ENCODE assay signal across 17 cellular contexts in the genomic region with DNA sequence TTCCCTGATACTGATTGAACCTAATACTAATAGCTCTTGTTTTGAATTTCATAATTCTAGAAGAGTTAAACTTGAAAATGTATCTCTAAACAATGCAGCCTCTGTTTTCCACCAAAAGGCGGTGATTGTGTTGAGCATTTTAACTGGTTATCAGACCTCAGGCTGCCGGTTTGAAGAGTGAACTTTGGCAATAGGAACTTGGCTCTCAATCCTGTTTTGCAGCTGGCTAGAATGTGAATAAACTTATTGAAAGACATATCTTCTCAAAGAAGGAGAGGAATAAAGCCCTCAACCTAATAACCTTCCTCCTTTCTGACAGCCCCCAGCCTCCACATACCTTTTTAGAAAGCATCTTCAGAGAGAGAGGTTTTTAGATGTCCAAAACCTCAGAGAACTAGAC.
DNase-seq lines count a peak whose midpoint lies in the region; ATAC-seq and TF ChIP-seq lines count a peak whose summit lies in the region.
"Had no signal": no experiment of that assay in that cellular context is flagged by ENCODE, and none has a peak within 500 bp of the region (broad histone marks: within the 10 kb centered on the region; RNA-seq: fewer than 3 reads in every experiment).

No MANE protein-coding gene starts in this region.

- no peaks in the 10 kb centered on the region for H3K9me2 ChIP-seq in hepatocyte (replicated peaks; ENCODE audit: insufficient read depth)

- H3K9me3 Mint-ChIP-seq in HFFc6 (no peaks in the 10 kb centered on the region), natural killer cell (no peaks in the 10 kb centered on the region)
- H3K9me3 Mint-ChIP-seq: activated naive CD4-positive, alpha-beta T cell treated with anti-CD3 and anti-CD28 coated beads, Interleukin-2, amount 50 U/mL, for 24 hours; natural killer cell treated with Interleukin-12 subunit alpha and Interleukin-12 subunit beta and Interleukin-15 and Interleukin-18, amount 100 ng/mL, for 72 hours had no signal

- H4K20me1 ChIP-seq in hepatocyte (ENCODE audit: insufficient read depth, poor library complexity, severe bottlenecking) = no peaks in the 10 kb centered on the region

- no peak for TF ChIP-seq CTCF in HFFc6 (IDR thresholded peaks at IDR 0.05)
- TF ChIP-seq CTCF in hepatocyte (IDR thresholded peaks at IDR 0.05; ENCODE audit: poor library complexity) = no peak
- TF ChIP-seq CTCF in natural killer cell (IDR thresholded peaks at IDR 0.05) = no peak

- ATAC-seq in natural killer cell = no peak
- ATAC-seq: activated CD4-positive, CD25-positive, alpha-beta regulatory T cell treated with anti-CD3 and anti-CD28 coated beads, Interleukin-2, amount 50 U/mL, for 24 hours; foreskin keratinocyte; natural killer cell treated with Interleukin-12 subunit alpha and Interleukin-12 subunit beta and Interleukin-15 and Interleukin-18, amount 100 ng/mL, for 72 hours had no signal

- H3K27ac Mint-ChIP-seq in HFFc6 = 0 out of 2 replicates have a peak overlapping the region, but pooled peaks have one; percentile 19
- no peak overlapping the region for H3K27ac Mint-ChIP-seq in natural killer cell
- H3K27ac Mint-ChIP-seq: activated naive CD4-positive, alpha-beta T cell treated with anti-CD3 and anti-CD28 coated beads, Interleukin-2, amount 50 U/mL, for 24 hours; natural killer cell treated with Interleukin-12 subunit alpha and Interleukin-12 subunit beta and Interleukin-15 and Interleukin-18, amount 100 ng/mL, for 72 hours had no signal

- H3K36me3 Mint-ChIP-seq in HFFc6 (ENCODE audit: low read depth) (peaks cover 23% of the 10 kb centered on the region), natural killer cell (no peaks in the 10 kb centered on the region)
- H3K36me3 Mint-ChIP-seq: activated naive CD4-positive, alpha-beta T cell treated with anti-CD3 and anti-CD28 coated beads, Interleukin-2, amount 50 U/mL, for 24 hours; natural killer cell treated with Interleukin-12 subunit alpha and Interleukin-12 subunit beta and Interleukin-15 and Interleukin-18, amount 100 ng/mL, for 72 hours had no signal

- H3K4me2 ChIP-seq in hepatocyte = peak overlapping the region; percentile 17

- H3K79me2 ChIP-seq in hepatocyte = peaks cover 26% of the 10 kb centered on the region

- H3K36me3 ChIP-seq in hepatocyte (replicated peaks; ENCODE audit: insufficient read depth, low read depth) = no peaks in the 10 kb centered on the region
- H3K36me3 ChIP-seq: stomach had no signal

- no peaks in the 10 kb centered on the region for H3K27me3 ChIP-seq in hepatocyte
- H3K27me3 ChIP-seq: foreskin keratinocyte, stomach had no signal

- H2AFZ ChIP-seq in hepatocyte = no peak overlapping the region

- H3K4me3 ChIP-seq in hepatocyte = no peak overlapping the region
- H3K4me3 ChIP-seq: stomach had no signal

- WGBS in hepatocyte (ENCODE audit: low lambda C conversion rate, missing lambda C conversion rate) = 55% methylated on average over 2 of the region's 2 CpGs

- no peak for TF ChIP-seq POLR2A in erythroblast (IDR thresholded peaks at IDR 0.05; ENCODE audit: low read length)

- H3K9me3 ChIP-seq in hepatocyte (ENCODE audit: low read depth) = no peaks in the 10 kb centered on the region
- H3K9me3 ChIP-seq: stomach had no signal

- peaks cover 56% of the 10 kb centered on the region for H3K4me1 Mint-ChIP-seq in HFFc6 (ENCODE audit: low read depth)
- no peaks in the 10 kb centered on the region for H3K4me1 Mint-ChIP-seq in natural killer cell
- H3K4me1 Mint-ChIP-seq: activated naive CD4-positive, alpha-beta T cell treated with anti-CD3 and anti-CD28 coated beads, Interleukin-2, amount 50 U/mL, for 24 hours had no signal

- H3K4me1 ChIP-seq in hepatocyte (ENCODE audit: insufficient read depth) = peaks cover 9% of the 10 kb centered on the region

- H3K4me3 Mint-ChIP-seq in HFFc6 (no peak overlapping the region), natural killer cell (no peak overlapping the region)
- H3K4me3 Mint-ChIP-seq: activated naive CD4-positive, alpha-beta T cell treated with anti-CD3 and anti-CD28 coated beads, Interleukin-2, amount 50 U/mL, for 24 hours; natural killer cell treated with Interleukin-12 subunit alpha and Interleukin-12 subunit beta and Interleukin-15 and Interleukin-18, amount 100 ng/mL, for 72 hours had no signal

- H3K27ac ChIP-seq in cingulate gyrus (ENCODE audit: low read depth, low read length) = peak overlapping the region; percentile 76
- no peak overlapping the region for H3K27ac ChIP-seq in hepatocyte
- H3K27ac ChIP-seq: foreskin keratinocyte, HL-60 had no signal

- intact Hi-C loops in natural killer cell (cut with micrococcal nuclease) = no loop called here

- H3K27me3 Mint-ChIP-seq in HFFc6 (ENCODE audit: insufficient read depth) (peaks cover 6% of the 10 kb centered on the region; the same call in 1 of the 2 replicates), natural killer cell (ENCODE audit: low read depth in 2 of 2) (no peaks in the 10 kb centered on the region)

- no peak for DNase-seq in HFFc6
- no peak for DNase-seq in hepatocyte (ENCODE audit: low spot score)
- peak; percentile 63 for DNase-seq in putamen (ENCODE audit: low spot score)
- DNase-seq in HK-2 (ENCODE audit: unreplicated experiment) = no peak
- DNase-seq in natural killer cell = no peak
- DNase-seq in dermis blood vessel endothelial cell = no peak
- no peak for DNase-seq in erythroblast (lab: John Stamatoyannopoulos, UW)
- DNase-seq: cortex of kidney, foreskin keratinocyte, NCI-H1930, NCI-H524, stomach had no signal
